14 cellular contexts compared by ENCODE assay signal in genomic region chr7:140607441-140607989, GRCh38. TPM values are rescaled to one million over a fixed set of nuclear protein-coding genes. Genes with fewer than 3 reads are reported as not detected.
DNase-seq lines count a peak whose midpoint lies in the region; ATAC-seq and TF ChIP-seq lines count a peak whose summit lies in the region.
"Had no signal": no experiment of that assay in that cellular context is flagged by ENCODE, and none has a peak within 500 bp of the region (broad histone marks: within the 10 kb centered on the region; RNA-seq: fewer than 3 reads in every experiment).

No MANE protein-coding gene starts in this region.

- H3K4me3 ChIP-seq in mammary epithelial cell (replicated peaks in 1 of 3; ENCODE audit: insufficient read depth in 1 of 3, low read depth in 2 of 3, low read length in 3 of 3) (no peak overlapping the region), psoas muscle (no peak overlapping the region)
- H3K4me3 ChIP-seq: prostate gland had no signal

- H3K27ac ChIP-seq in mammary epithelial cell (ENCODE audit: insufficient read depth, low read depth, low read length) (no peak overlapping the region), psoas muscle (peak overlapping the region; percentile 38)
- H3K27ac ChIP-seq: epithelial cell of prostate, prostate gland had no signal

- CTCF ChIA-PET in mammary epithelial cell (lab: Charles Lee; ENCODE audit: low non-redundant PET): no interaction called here
- CTCF ChIA-PET in activated naive CD4-positive, alpha-beta T cell treated with anti-CD3 and anti-CD28 coated beads, Interleukin-2, amount 10 ng/mL, durations not matched to agents 7 days and 5 days (lab: Charles Lee): interaction anchor here (0.9 kb wide), 1 partner anchor 12 kb away, joined by 3 read pairs; no protein-coding TSS in a partner anchor

- H3K27me3 Mint-ChIP-seq in activated naive CD4-positive, alpha-beta T cell treated with anti-CD3 and anti-CD28 coated beads, Interleukin-2, amount 10 ng/mL, durations not matched to agents 7 days and 5 days: peaks cover 5% of the 10 kb centered on the region

- TF ChIP-seq CTCF in mammary epithelial cell (conservative IDR thresholded peaks at IDR 0.05 in 1 of 2, IDR thresholded peaks at IDR 0.05 in 1 of 2; ENCODE audit: extremely low read depth in 1 of 2, insufficient read depth in 1 of 2, low read depth in 1 of 2, low read length in 2 of 2): no peak
- TF ChIP-seq CTCF in psoas muscle (IDR thresholded peaks at IDR 0.05): no peak
- TF ChIP-seq CTCF in GM20000 (IDR thresholded peaks at IDR 0.05; ENCODE audit: extremely low read depth, missing control alignments): no peak

- H3K4me1 Mint-ChIP-seq in activated naive CD4-positive, alpha-beta T cell treated with anti-CD3 and anti-CD28 coated beads, Interleukin-2, amount 10 ng/mL, durations not matched to agents 7 days and 5 days: no peaks in the 10 kb centered on the region
- H3K4me1 Mint-ChIP-seq: CD14-positive monocyte had no signal

- H2AFZ ChIP-seq in mammary epithelial cell (ENCODE audit: low read depth, low read length): peak overlapping the region; percentile 45

- H4K20me1 ChIP-seq in mammary epithelial cell (ENCODE audit: insufficient read depth, low read length): no peaks in the 10 kb centered on the region

- dilution Hi-C loops in mammary epithelial cell (cut with HindIII; ENCODE audit: low sequenced_read_pairs): no loop called here

- in situ Hi-C loops in mammary epithelial cell (cut with MboI; ENCODE audit: low sequenced_read_pairs in 2 of 2): no loop called here

- DNase-seq in Daoy (ENCODE audit: low read depth): peak; percentile 44
- DNase-seq in mammary epithelial cell: peak; percentile 53
- peak; percentile 89 for DNase-seq in left ventricle myocardium superior
- peak; percentile 77 to 84 for DNase-seq in psoas muscle
- no peak for DNase-seq in GM20000 (ENCODE audit: low spot score)
- DNase-seq in activated naive CD4-positive, alpha-beta T cell treated with anti-CD3 and anti-CD28 coated beads, Interleukin-2, amount 10 ng/mL, durations not matched to agents 7 days and 5 days: no peak
- DNase-seq: activated T-cell treated with anti-CD3 and anti-CD28 coated beads, Interleukin-2, amount 50 U/mL, for 4 hours; NCI-H510A had no signal

- H3K4me1 ChIP-seq in mammary epithelial cell (ENCODE audit: insufficient read depth, low read length): peaks cover 11% of the 10 kb centered on the region
- peaks cover 8% of the 10 kb centered on the region for H3K4me1 ChIP-seq in psoas muscle
- H3K4me1 ChIP-seq: prostate gland had no signal

- no peak overlapping the region for H3K9ac ChIP-seq in mammary epithelial cell (ENCODE audit: insufficient read depth, low read length)

- peak; percentile 87 for ATAC-seq in left ventricle myocardium superior
- ATAC-seq in psoas muscle: peak; percentile 71 to 85 (median 78)
- ATAC-seq in HG03432 (IDR thresholded peaks at IDR 0.05; ENCODE audit: unreplicated experiment): no peak
- ATAC-seq in GM21529 (IDR thresholded peaks at IDR 0.05; ENCODE audit: unreplicated experiment): no peak
- ATAC-seq: activated T-cell treated with anti-CD3 and anti-CD28 coated beads, Interleukin-2, amount 50 U/mL, for 4 hours had no signal

- no peaks in the 10 kb centered on the region for H3K9me3 ChIP-seq in mammary epithelial cell (replicated peaks; ENCODE audit: insufficient read depth, low read length)
- H3K9me3 ChIP-seq in psoas muscle: no peaks in the 10 kb centered on the region
- H3K9me3 ChIP-seq: prostate gland had no signal

- WGBS in mammary epithelial cell (ENCODE audit: low coverage, missing lambda C conversion rate): 16% methylated on average over 6 of the region's 7 CpGs
- 5 to 17% (median 11%) methylated on average over 7 of the region's 7 CpGs for WGBS in psoas muscle, 3 donors

- no peaks in the 10 kb centered on the region for H3K79me2 ChIP-seq in mammary epithelial cell (ENCODE audit: insufficient read depth, low read length)

- intact Hi-C loops in mammary epithelial cell (cut with micrococcal nuclease): no loop called here
- intact Hi-C loops in left ventricle myocardium superior (cut with micrococcal nuclease): no loop called here
- intact Hi-C loops in psoas muscle (cut with DNase I): no loop called here

- BruUV-seq in mammary epithelial cell (replicated peaks; lab: Mats Ljungman, UMichigan): no TSS peak

- no peaks in the 10 kb centered on the region for H3K9me3 Mint-ChIP-seq in activated naive CD4-positive, alpha-beta T cell treated with anti-CD3 and anti-CD28 coated beads, Interleukin-2, amount 10 ng/mL, durations not matched to agents 7 days and 5 days
- H3K9me3 Mint-ChIP-seq: activated T-cell treated with anti-CD3 and anti-CD28 coated beads, Interleukin-2, amount 50 U/mL, for 4 hours; CD14-positive monocyte had no signal

- H3K36me3 Mint-ChIP-seq in activated naive CD4-positive, alpha-beta T cell treated with anti-CD3 and anti-CD28 coated beads, Interleukin-2, amount 10 ng/mL, durations not matched to agents 7 days and 5 days: no peaks in the 10 kb centered on the region
- H3K36me3 Mint-ChIP-seq: CD14-positive monocyte had no signal

- H3K4me2 ChIP-seq in mammary epithelial cell (ENCODE audit: insufficient read depth, low read depth, low read length): no peak overlapping the region

- no peak overlapping the region for H3K27ac Mint-ChIP-seq in activated naive CD4-positive, alpha-beta T cell treated with anti-CD3 and anti-CD28 coated beads, Interleukin-2, amount 10 ng/mL, durations not matched to agents 7 days and 5 days

- H3K36me3 ChIP-seq in mammary epithelial cell (ENCODE audit: insufficient read depth, low read length) (no peaks in the 10 kb centered on the region), psoas muscle (ENCODE audit: insufficient read depth in 1 of 2, low read depth in 1 of 2) (no peaks in the 10 kb centered on the region)
- H3K36me3 ChIP-seq: prostate gland had no signal

- no peaks in the 10 kb centered on the region for H3K27me3 ChIP-seq in mammary epithelial cell (ENCODE audit: insufficient read depth, low read length)
- H3K27me3 ChIP-seq in psoas muscle (ENCODE audit: insufficient read depth in 3 of 3, low read length in 2 of 3): peaks cover 0 to 5% (median 0%) of the 10 kb centered on the region in 3 donors

- H3K4me3 Mint-ChIP-seq in activated naive CD4-positive, alpha-beta T cell treated with anti-CD3 and anti-CD28 coated beads, Interleukin-2, amount 10 ng/mL, durations not matched to agents 7 days and 5 days: no peak overlapping the region
- H3K4me3 Mint-ChIP-seq: activated T-cell treated with anti-CD3 and anti-CD28 coated beads, Interleukin-2, amount 50 U/mL, for 4 hours; CD14-positive monocyte had no signal

RNA-seq across cellular contexts. Expression of gene DENND2A, which starts 33.1 kb away (rescaled TPM):
- total RNA-seq in Daoy (2014; rRNA removed; shearing (Covaris generic)): 5.4 and 6.5 TPM in 2 replicates
- total RNA-seq in mammary epithelial cell (1 to 10 TPM in 1 of 2 donors, under 1 TPM in 1; 0.17 to 1.6 TPM), left ventricle myocardium superior (14.4 TPM), psoas muscle (1 to 10 TPM; 3.8 to 8.7 (median 6.0) TPM)
- polyA plus RNA-seq in mammary epithelial cell (0.25 TPM), psoas muscle (1 to 10 TPM; 2.7 to 3.2 (median 2.7) TPM)
- polyA minus RNA-seq in mammary epithelial cell: not detected
- total RNA-seq: activated T-cell treated with anti-CD3 and anti-CD28 coated beads, Interleukin-2, amount 50 U/mL, for 4 hours; T-helper 2 cell treated with Interferon-gamma antibody and Interleukin-4, amounts not matched to agents 100 ng/mL and 5 ng/mL, for 36 hours had no signal
- polyA plus RNA-seq: CD14-positive monocyte had no signal

Comparison
In these comparisons a context has a peak if more than half of its experiments do, and no peak if none do; other contexts are left out.
1. DNase-seq: peak in Daoy (single experiment), mammary epithelial cell (single experiment), left ventricle myocardium superior (single experiment) and psoas muscle (2 of 2); none in GM20000 (single experiment) and activated naive CD4-positive, alpha-beta T cell treated with anti-CD3 and anti-CD28 coated beads, Interleukin-2, amount 10 ng/mL, durations not matched to agents 7 days and 5 days (single experiment).
2. ATAC-seq: peak in left ventricle myocardium superior (single experiment) and psoas muscle (4 of 4); none in HG03432 (single experiment) and GM21529 (single experiment).